In the genomic region with DNA sequence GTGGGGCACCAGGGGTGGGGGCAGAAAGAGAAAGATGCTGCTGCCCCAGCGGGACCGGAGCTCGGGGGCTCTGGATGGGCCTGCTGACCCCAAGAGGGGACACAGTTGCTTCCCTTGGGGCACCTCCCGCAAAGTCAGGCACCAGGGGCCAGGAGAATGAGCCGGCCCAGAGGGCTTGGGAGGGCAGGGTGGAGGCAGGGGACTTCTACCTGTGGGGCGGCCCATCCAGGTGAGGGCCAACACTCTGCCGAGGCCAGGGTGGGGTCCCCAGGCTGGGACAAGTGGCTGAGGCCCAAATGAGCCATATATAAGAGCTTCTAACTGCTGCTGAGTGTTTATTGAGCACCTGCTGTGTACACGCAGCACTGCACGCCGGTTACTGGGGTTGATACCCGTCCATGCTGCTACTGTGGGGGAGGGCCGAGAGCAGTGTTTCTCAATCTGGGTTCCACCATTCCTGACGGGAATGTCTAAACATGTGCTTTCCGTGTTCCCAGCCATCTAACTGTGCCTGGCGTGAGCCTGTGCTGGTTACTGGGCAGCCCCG, we compare ENCODE assay signal across 1 cellular context.
TF ChIP-seq lines count a peak whose summit lies in the region.

No MANE protein-coding gene starts in this region.

TF ChIP-seq in H1, 55 proteins besides CTCF, POLR2A, EP300 and RAD21:
- TF ChIP-seq TEAD4 (IDR thresholded peaks at IDR 0.05; ENCODE audit: low read depth, low read length) (no peak), CEBPB (IDR thresholded peaks at IDR 0.05; ENCODE audit: low read depth, low read length) (no peak), ATF3 (IDR thresholded peaks at IDR 0.05; ENCODE audit: insufficient read depth, low read depth, low read length) (no peak)
